ENCODE assay signal across 3 cellular contexts in the genomic region with DNA sequence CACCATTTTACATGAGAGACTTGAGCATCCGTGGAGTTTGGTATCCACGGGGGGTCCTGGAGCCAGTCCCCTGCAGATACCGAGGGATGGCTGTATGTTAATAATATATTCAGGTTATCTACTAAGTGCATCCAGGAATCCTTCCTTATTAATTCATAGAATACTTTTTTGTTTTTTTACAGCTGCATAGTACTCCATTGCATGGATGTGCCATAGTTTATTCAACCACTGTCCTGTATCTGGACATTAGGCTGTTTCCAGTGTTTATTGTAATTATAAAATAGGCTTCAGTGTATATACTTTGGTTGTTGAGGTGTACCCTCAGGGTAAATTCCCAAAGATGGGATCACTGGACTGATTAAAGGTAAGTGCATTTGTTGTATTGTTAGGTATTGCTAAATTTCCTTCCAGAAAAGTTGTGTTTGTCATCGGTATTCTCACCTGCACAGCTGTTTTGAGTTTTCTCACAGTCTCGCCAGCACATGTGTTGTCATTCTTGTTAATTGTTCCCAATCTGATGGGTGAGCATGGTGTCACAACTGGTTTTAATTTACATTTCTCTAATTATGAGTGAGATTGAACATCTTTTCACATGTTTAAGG.
A peak's percentile ranks its signal among the peaks of the same experiment; 100 is the strongest.
TF ChIP-seq lines count a peak whose summit lies in the region.

No MANE protein-coding gene starts in this region.

TF ChIP-seq in SK-N-SH treated with all-trans-retinoic acid at 6 μM for 48 hours, 23 proteins besides CTCF, POLR2A, EP300 and RAD21:
- TF ChIP-seq ZNF8 (CRISPR knock-in tag; IDR thresholded peaks at IDR 0.05): peak; percentile 89
- TF ChIP-seq, protein P1, sequence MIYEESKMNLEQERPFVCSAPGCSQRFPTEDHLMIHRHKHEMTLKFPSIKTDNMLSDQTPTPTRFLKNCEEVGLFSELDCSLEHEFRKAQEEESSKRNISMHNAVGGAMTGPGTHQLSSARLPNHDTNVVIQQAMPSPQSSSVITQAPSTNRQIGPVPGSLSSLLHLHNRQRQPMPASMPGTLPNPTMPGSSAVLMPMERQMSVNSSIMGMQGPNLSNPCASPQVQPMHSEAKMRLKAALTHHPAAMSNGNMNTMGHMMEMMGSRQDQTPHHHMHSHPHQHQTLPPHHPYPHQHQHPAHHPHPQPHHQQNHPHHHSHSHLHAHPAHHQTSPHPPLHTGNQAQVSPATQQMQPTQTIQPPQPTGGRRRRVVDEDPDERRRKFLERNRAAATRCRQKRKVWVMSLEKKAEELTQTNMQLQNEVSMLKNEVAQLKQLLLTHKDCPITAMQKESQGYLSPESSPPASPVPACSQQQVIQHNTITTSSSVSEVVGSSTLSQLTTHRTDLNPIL (CRISPR knock-in tag; IDR thresholded peaks at IDR 0.05; ENCODE audit: low read depth): no peak
TF ChIP-seq in SK-N-SH treated with all-trans-retinoic acid at 6 μM for 48 hours: peak in this region for 1.

TF ChIP-seq in SK-N-SH, 30 proteins besides CTCF, POLR2A, EP300 and RAD21:
- TF ChIP-seq RCOR1 (IDR thresholded peaks at IDR 0.05; ENCODE audit: low read length) (no peak), JUND (IDR thresholded peaks at IDR 0.05) (no peak), FOXM1 (IDR thresholded peaks at IDR 0.05; ENCODE audit: low read depth) (no peak), TCF12 (IDR thresholded peaks at IDR 0.05) (no peak), TEAD4 (IDR thresholded peaks at IDR 0.05; ENCODE audit: borderline replicate concordance, insufficient read depth) (no peak), RFX5 (IDR thresholded peaks at IDR 0.05; ENCODE audit: low read length) (no peak), MEF2A (IDR thresholded peaks at IDR 0.05; ENCODE audit: borderline replicate concordance, low read depth) (no peak), TAF1 (IDR thresholded peaks at IDR 0.05; ENCODE audit: borderline replicate concordance, low read depth, low read length) (no peak), NRF1 (IDR thresholded peaks at IDR 0.05; ENCODE audit: low read depth, low read length) (no peak), USF1 (IDR thresholded peaks at IDR 0.05; ENCODE audit: borderline replicate concordance, low read depth) (no peak), FOSL2 (IDR thresholded peaks at IDR 0.05; ENCODE audit: borderline replicate concordance, low read depth) (no peak), FOXJ3 (CRISPR knock-in tag; IDR thresholded peaks at IDR 0.05) (no peak), RXRA (IDR thresholded peaks at IDR 0.05; ENCODE audit: borderline replicate concordance, low read depth) (no peak), SMC3 (IDR thresholded peaks at IDR 0.05; ENCODE audit: low read depth, low read length) (no peak)
- TF ChIP-seq, protein P2, sequence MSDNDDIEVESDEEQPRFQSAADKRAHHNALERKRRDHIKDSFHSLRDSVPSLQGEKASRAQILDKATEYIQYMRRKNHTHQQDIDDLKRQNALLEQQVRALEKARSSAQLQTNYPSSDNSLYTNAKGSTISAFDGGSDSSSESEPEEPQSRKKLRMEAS (IDR thresholded peaks at IDR 0.05; ENCODE audit: low read depth): no peak
- TF ChIP-seq, protein P3, sequence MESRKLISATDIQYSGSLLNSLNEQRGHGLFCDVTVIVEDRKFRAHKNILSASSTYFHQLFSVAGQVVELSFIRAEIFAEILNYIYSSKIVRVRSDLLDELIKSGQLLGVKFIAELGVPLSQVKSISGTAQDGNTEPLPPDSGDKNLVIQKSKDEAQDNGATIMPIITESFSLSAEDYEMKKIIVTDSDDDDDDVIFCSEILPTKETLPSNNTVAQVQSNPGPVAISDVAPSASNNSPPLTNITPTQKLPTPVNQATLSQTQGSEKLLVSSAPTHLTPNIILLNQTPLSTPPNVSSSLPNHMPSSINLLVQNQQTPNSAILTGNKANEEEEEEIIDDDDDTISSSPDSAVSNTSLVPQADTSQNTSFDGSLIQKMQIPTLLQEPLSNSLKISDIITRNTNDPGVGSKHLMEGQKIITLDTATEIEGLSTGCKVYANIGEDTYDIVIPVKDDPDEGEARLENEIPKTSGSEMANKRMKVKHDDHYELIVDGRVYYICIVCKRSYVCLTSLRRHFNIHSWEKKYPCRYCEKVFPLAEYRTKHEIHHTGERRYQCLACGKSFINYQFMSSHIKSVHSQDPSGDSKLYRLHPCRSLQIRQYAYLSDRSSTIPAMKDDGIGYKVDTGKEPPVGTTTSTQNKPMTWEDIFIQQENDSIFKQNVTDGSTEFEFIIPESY (IDR thresholded peaks at IDR 0.05; ENCODE audit: borderline replicate concordance, low read depth): no peak
- TF ChIP-seq, protein P4, sequence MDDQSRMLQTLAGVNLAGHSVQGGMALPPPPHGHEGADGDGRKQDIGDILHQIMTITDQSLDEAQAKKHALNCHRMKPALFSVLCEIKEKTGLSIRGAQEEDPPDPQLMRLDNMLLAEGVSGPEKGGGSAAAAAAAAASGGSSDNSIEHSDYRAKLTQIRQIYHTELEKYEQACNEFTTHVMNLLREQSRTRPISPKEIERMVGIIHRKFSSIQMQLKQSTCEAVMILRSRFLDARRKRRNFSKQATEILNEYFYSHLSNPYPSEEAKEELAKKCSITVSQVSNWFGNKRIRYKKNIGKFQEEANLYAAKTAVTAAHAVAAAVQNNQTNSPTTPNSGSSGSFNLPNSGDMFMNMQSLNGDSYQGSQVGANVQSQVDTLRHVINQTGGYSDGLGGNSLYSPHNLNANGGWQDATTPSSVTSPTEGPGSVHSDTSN (IDR thresholded peaks at IDR 0.05): no peak
- TF ChIP-seq, protein P5, sequence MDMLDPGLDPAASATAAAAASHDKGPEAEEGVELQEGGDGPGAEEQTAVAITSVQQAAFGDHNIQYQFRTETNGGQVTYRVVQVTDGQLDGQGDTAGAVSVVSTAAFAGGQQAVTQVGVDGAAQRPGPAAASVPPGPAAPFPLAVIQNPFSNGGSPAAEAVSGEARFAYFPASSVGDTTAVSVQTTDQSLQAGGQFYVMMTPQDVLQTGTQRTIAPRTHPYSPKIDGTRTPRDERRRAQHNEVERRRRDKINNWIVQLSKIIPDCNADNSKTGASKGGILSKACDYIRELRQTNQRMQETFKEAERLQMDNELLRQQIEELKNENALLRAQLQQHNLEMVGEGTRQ (IDR thresholded peaks at IDR 0.05; ENCODE audit: borderline replicate concordance, low read depth, low read length): no peak

TF ChIP-seq in H1, 55 proteins besides CTCF, POLR2A, EP300 and RAD21:
- TF ChIP-seq KDM1A (IDR thresholded peaks at IDR 0.05; ENCODE audit: borderline replicate concordance, low read length) (0 out of 2 replicates have a peak, but pooled peaks have one; percentile 29), MAFK (IDR thresholded peaks at IDR 0.05; ENCODE audit: low read depth, low read length) (no peak)
